ENCODE assay signal across 8 cellular contexts in genomic region chr4:89836031-89836777, GRCh38. TPM values are rescaled to one million over a fixed set of nuclear protein-coding genes. Genes with fewer than 3 reads are reported as not detected.
DNase-seq lines count a peak whose midpoint lies in the region; ATAC-seq and TF ChIP-seq lines count a peak whose summit lies in the region.

No MANE protein-coding gene starts in this region.

- peaks cover 61% of the 10 kb centered on the region for H3K27me3 Mint-ChIP-seq in activated T-helper 2 cell treated with anti-CD3 and anti-CD28 coated beads, Interferon-gamma antibody, Interleukin-2, Interleukin-4, amounts not matched to agents 10 μg/mL and 5 μg/mL and 100 μg/mL, durations not matched to agents 14 hours and 24 hours and 36 hours (ENCODE audit: low read depth)

- H3K36me3 Mint-ChIP-seq in activated T-helper 2 cell treated with anti-CD3 and anti-CD28 coated beads, Interferon-gamma antibody, Interleukin-2, Interleukin-4, amounts not matched to agents 10 μg/mL and 5 μg/mL and 100 μg/mL, durations not matched to agents 14 hours and 24 hours and 36 hours (ENCODE audit: low read depth), result peaks cover 5% of the 10 kb centered on the region

- no peaks in the 10 kb centered on the region for H3K36me3 ChIP-seq in right atrium auricular region

- no peaks in the 10 kb centered on the region for H3K9me3 ChIP-seq in right atrium auricular region

- H3K4me1 ChIP-seq in right atrium auricular region, result peaks cover 0 to 4% of the 10 kb centered on the region in 2 donors

- H3K9me3 Mint-ChIP-seq in activated T-helper 2 cell treated with anti-CD3 and anti-CD28 coated beads, Interferon-gamma antibody, Interleukin-2, Interleukin-4, amounts not matched to agents 10 μg/mL and 5 μg/mL and 100 μg/mL, durations not matched to agents 14 hours and 24 hours and 36 hours, result no peaks in the 10 kb centered on the region

- H3K4me3 ChIP-seq in right atrium auricular region, result peak overlapping the region; percentile 59

- no peak overlapping the region for H3K27ac Mint-ChIP-seq in activated T-helper 2 cell treated with anti-CD3 and anti-CD28 coated beads, Interferon-gamma antibody, Interleukin-2, Interleukin-4, amounts not matched to agents 10 μg/mL and 5 μg/mL and 100 μg/mL, durations not matched to agents 14 hours and 24 hours and 36 hours

- peaks cover 20% of the 10 kb centered on the region for H3K4me1 Mint-ChIP-seq in activated T-helper 2 cell treated with anti-CD3 and anti-CD28 coated beads, Interferon-gamma antibody, Interleukin-2, Interleukin-4, amounts not matched to agents 10 μg/mL and 5 μg/mL and 100 μg/mL, durations not matched to agents 14 hours and 24 hours and 36 hours (ENCODE audit: low read depth)

- ATAC-seq in sciatic nerve (peak; percentile 41), HG02610 (IDR thresholded peaks at IDR 0.05; ENCODE audit: unreplicated experiment) (no peak)

- H3K4me3 Mint-ChIP-seq in activated T-helper 2 cell treated with anti-CD3 and anti-CD28 coated beads, Interferon-gamma antibody, Interleukin-2, Interleukin-4, amounts not matched to agents 10 μg/mL and 5 μg/mL and 100 μg/mL, durations not matched to agents 14 hours and 24 hours and 36 hours (ENCODE audit: low read depth), result peak overlapping the region; percentile 50

- TF ChIP-seq CTCF in right atrium auricular region (IDR thresholded peaks at IDR 0.05), result no peak

- peak; percentile 56 for DNase-seq in NCI-H510A treated with DMSO at 0.1 percent for 48 hours (lab: John Stamatoyannopoulos, UW)
- DNase-seq in NCI-H510A (lab: John Stamatoyannopoulos, UW), result no peak
- DNase-seq in activated T-helper 2 cell treated with anti-CD3 and anti-CD28 coated beads, Interferon-gamma antibody, Interleukin-2, Interleukin-4, amounts not matched to agents 10 μg/mL and 5 μg/mL and 100 μg/mL, durations not matched to agents 14 hours and 24 hours and 36 hours (ENCODE audit: low spot score), result no peak
- DNase-seq in right atrium auricular region (ENCODE audit: low spot score), result no peak
- peak; percentile 62 for DNase-seq in sciatic nerve (ENCODE audit: low spot score)
- no peak for DNase-seq in SW 1271 (lab: John Stamatoyannopoulos, UW)
- DNase-seq in SIG-M5 (lab: John Stamatoyannopoulos, UW), result no peak

- intact Hi-C loops in activated T-helper 2 cell treated with anti-CD3 and anti-CD28 coated beads, Interferon-gamma antibody, Interleukin-2, Interleukin-4, amounts not matched to agents 10 μg/mL and 5 μg/mL and 100 μg/mL, durations not matched to agents 14 hours and 24 hours and 36 hours (cut with micrococcal nuclease), result loop anchor here (5.0 to 10.0 kb wide), 5 partner anchors 61 to 541 kb away; partner anchors contain the start of gene CCSER1
- intact Hi-C loops in sciatic nerve (cut with DNase I), result no loop called here

- peak overlapping the region; percentile 38 to 49 for H3K27ac ChIP-seq in right atrium auricular region

- H3K27me3 ChIP-seq in right atrium auricular region, result no peaks in the 10 kb centered on the region

RNA-seq across cellular contexts. Expression of gene SNCA, which starts 0.8 kb away (rescaled TPM):
- 0.39 and 0.44 TPM in 2 replicates for total RNA-seq in activated T-helper 2 cell treated with anti-CD3 and anti-CD28 coated beads, Interferon-gamma antibody, Interleukin-2, Interleukin-4, amounts not matched to agents 10 μg/mL and 5 μg/mL and 100 μg/mL, durations not matched to agents 14 hours and 24 hours and 36 hours
- total RNA-seq in right atrium auricular region (10 to 100 TPM in 1 of 2 donors, 1 to 10 TPM in 1; 8.5 to 23.3 TPM), sciatic nerve (202 TPM)

RNA-seq across cellular contexts. Expression of gene MMRN1, which starts 58.5 kb away (rescaled TPM):
- not detected in 2 replicates for total RNA-seq in activated T-helper 2 cell treated with anti-CD3 and anti-CD28 coated beads, Interferon-gamma antibody, Interleukin-2, Interleukin-4, amounts not matched to agents 10 μg/mL and 5 μg/mL and 100 μg/mL, durations not matched to agents 14 hours and 24 hours and 36 hours
- 10 to 100 TPM in 1 of 2 donors, 1 to 10 TPM in 1; 6.9 to 35.8 TPM for total RNA-seq in right atrium auricular region
- 8.5 TPM for total RNA-seq in sciatic nerve

Comparison
In these comparisons a context has a peak if more than half of its experiments do, and no peak if none do; other contexts are left out.
1. DNase-seq: peak in NCI-H510A treated with DMSO at 0.1 percent for 48 hours (single experiment) and sciatic nerve (single experiment); none in NCI-H510A (single experiment), activated T-helper 2 cell treated with anti-CD3 and anti-CD28 coated beads, Interferon-gamma antibody, Interleukin-2, Interleukin-4, amounts not matched to agents 10 μg/mL and 5 μg/mL and 100 μg/mL, durations not matched to agents 14 hours and 24 hours and 36 hours (single experiment), right atrium auricular region (single experiment), SW 1271 (0 of 2) and SIG-M5 (single experiment).